In the genomic region with DNA sequence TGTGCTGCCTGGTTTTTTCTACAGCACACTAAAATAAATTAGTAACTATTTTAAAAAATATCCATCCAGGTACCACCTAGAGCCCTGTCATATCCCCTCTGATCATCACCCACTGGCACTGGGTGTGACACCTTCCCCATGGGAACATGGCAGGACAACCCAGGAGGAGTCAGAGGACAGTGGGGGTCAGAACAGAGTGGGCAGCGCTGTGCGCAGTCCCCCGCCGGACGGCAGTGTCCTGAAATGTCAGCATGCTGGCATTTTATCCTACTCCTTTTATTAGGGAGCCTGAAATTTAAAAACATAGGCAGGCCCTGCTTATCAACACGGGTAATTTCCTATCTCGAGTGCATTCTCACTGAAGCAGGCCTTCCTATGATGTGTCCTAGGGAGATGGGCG, we compare ENCODE assay signal across 20 cellular contexts. TPM values are rescaled to one million over a fixed set of nuclear protein-coding genes. Genes with fewer than 3 reads are reported as not detected.
A peak's percentile ranks its signal among the peaks of the same experiment; 100 is the strongest.
DNase-seq lines count a peak whose midpoint lies in the region; ATAC-seq, FAIRE-seq and TF ChIP-seq lines count a peak whose summit lies in the region.
"Had no signal": no experiment of that assay in that cellular context is flagged by ENCODE, and none has a peak within 500 bp of the region (broad histone marks: within the 10 kb centered on the region; RNA-seq: fewer than 3 reads in every experiment).

No MANE protein-coding gene starts in this region.

- H3K36me3 ChIP-seq in RWPE2 (ENCODE audit: low read depth) (no peaks in the 10 kb centered on the region), right lobe of liver (no peaks in the 10 kb centered on the region)
- H3K36me3 ChIP-seq: BLaER1 treated with 17β-estradiol and CSF1 and Interleukin-3, amounts not matched to agents 10 nM and 100 nM; HAP-1 had no signal

- ATAC-seq in RWPE2 (ENCODE audit: low read depth): no peak
- ATAC-seq in right lobe of liver: no peak
- no peak for ATAC-seq in GM18858 (IDR thresholded peaks at IDR 0.05; ENCODE audit: unreplicated experiment)

- peaks cover 25% of the 10 kb centered on the region for H3K4me1 ChIP-seq in RWPE2 (ENCODE audit: insufficient read depth, poor library complexity, severe bottlenecking)
- no peaks in the 10 kb centered on the region for H3K4me1 ChIP-seq in right lobe of liver
- H3K4me1 ChIP-seq: HAP-1 had no signal

- no peaks in the 10 kb centered on the region for H3K27me3 ChIP-seq in RWPE2 (ENCODE audit: insufficient read depth, poor library complexity, severe bottlenecking)
- H3K27me3 ChIP-seq in right lobe of liver: no peaks in the 10 kb centered on the region

- H3K4me1 Mint-ChIP-seq in type B pancreatic cell (ENCODE audit: unreplicated experiment): peaks cover 6% of the 10 kb centered on the region

- H3K4me3 ChIP-seq in RWPE2 (ENCODE audit: severe bottlenecking): no peak overlapping the region
- H3K4me3 ChIP-seq in lower leg skin (ENCODE audit: low read depth, poor library complexity, severe bottlenecking): no peak overlapping the region
- no peak overlapping the region for H3K4me3 ChIP-seq in right lobe of liver
- H3K4me3 ChIP-seq: BLaER1 treated with 17β-estradiol and CSF1 and Interleukin-3, amounts not matched to agents 10 nM and 100 nM; GM23248; HAP-1 had no signal

- H3K36me3 Mint-ChIP-seq in type B pancreatic cell: no peaks in the 10 kb centered on the region
- H3K36me3 Mint-ChIP-seq: CD8-positive, alpha-beta memory T cell had no signal

- no peak for TF ChIP-seq POLR2A in lower leg skin (IDR thresholded peaks at IDR 0.05)
- no peak for TF ChIP-seq POLR2A in GM12891 (IDR thresholded peaks at IDR 0.05; ENCODE audit: low read depth, low read length)
- no peak for TF ChIP-seq POLR2A in right lobe of liver (IDR thresholded peaks at IDR 0.05)

- no peak overlapping the region for H3K27ac Mint-ChIP-seq in type B pancreatic cell
- H3K27ac Mint-ChIP-seq: CD8-positive, alpha-beta memory T cell had no signal

- intact Hi-C loops in lower leg skin (cut with DNase I; ENCODE audit: low total_unique reads): no loop called here
- intact Hi-C loops in right lobe of liver (cut with DNase I): loop anchor here in 1 of 2 donors (10.0 kb wide), 1 partner anchor 91 kb away; no protein-coding TSS in a partner anchor

- peaks cover 8% of the 10 kb centered on the region for H3K27me3 Mint-ChIP-seq in type B pancreatic cell

- TF ChIP-seq CTCF in RWPE2 (IDR thresholded peaks at IDR 0.05; ENCODE audit: poor library complexity, severe bottlenecking): no peak
- TF ChIP-seq CTCF in lower leg skin (IDR thresholded peaks at IDR 0.05): no peak
- TF ChIP-seq CTCF in type B pancreatic cell (conservative IDR thresholded peaks at IDR 0.05): no peak
- TF ChIP-seq CTCF in right lobe of liver (IDR thresholded peaks at IDR 0.05): no peak

- H3K27ac ChIP-seq in RWPE2 (ENCODE audit: poor library complexity, severe bottlenecking) (peak overlapping the region; percentile 97), right lobe of liver (no peak overlapping the region)
- H3K27ac ChIP-seq: BLaER1 treated with 17β-estradiol and CSF1 and Interleukin-3, amounts not matched to agents 10 nM and 100 nM; KMS-11 had no signal

- H3K9me3 ChIP-seq in RWPE2 (ENCODE audit: severe bottlenecking) (peaks cover 4% of the 10 kb centered on the region), right lobe of liver (no peaks in the 10 kb centered on the region)
- H3K9me3 ChIP-seq: HAP-1 had no signal

- no peak for FAIRE-seq in GM12891 (lab: Jason Lieb, UNC)

- DNase-seq in activated CD8-positive, alpha-beta memory T cell treated with anti-CD3 and anti-CD28 coated beads for 24 hours: peak; percentile 32
- no peak for DNase-seq in activated CD8-positive, alpha-beta memory T cell treated with anti-CD3 and anti-CD28 coated beads, Interleukin-2, amount 50 U/mL, for 48 hours
- DNase-seq in RWPE2 (ENCODE audit: low spot score): no peak
- peak; percentile 10 to 34 for DNase-seq in lower leg skin (ENCODE audit: low spot score in 2 of 2)
- DNase-seq in type B pancreatic cell (ENCODE audit: extremely low spot score, unreplicated experiment): peak; percentile 47
- DNase-seq in GM12891 (ENCODE audit: insufficient read length, low spot score): no peak
- DNase-seq in right lobe of liver: no peak
- DNase-seq: CD8-positive, alpha-beta memory T cell; DND-41; MV-4-11; NCI-H1417; NCI-H187 treated with DMSO at 0.1 percent for 48 hours; NCI-H524; NCI-H82; OCI-M1 had no signal

- no peaks in the 10 kb centered on the region for H3K9me3 Mint-ChIP-seq in type B pancreatic cell

- WGBS in lower leg skin, 2 donors: 88 to 94% methylated on average over 8 of the region's 8 CpGs
- 93% methylated on average over 5 of the region's 8 CpGs for WGBS in right lobe of liver (ENCODE audit: insufficient coverage, low coverage, low lambda C conversion rate, missing lambda C conversion rate)

- H3K4me3 Mint-ChIP-seq in type B pancreatic cell: no peak overlapping the region
- H3K4me3 Mint-ChIP-seq: CD8-positive, alpha-beta memory T cell had no signal

TF ChIP-seq in GM12891, 5 proteins besides CTCF, POLR2A, EP300 and RAD21:
- TF ChIP-seq SPI1 (IDR thresholded peaks at IDR 0.05; ENCODE audit: low read depth, low read length) (no peak), PAX5 (IDR thresholded peaks at IDR 0.05; ENCODE audit: insufficient read depth, low read length, severe bottlenecking) (no peak), POLR2AphosphoS5 (IDR thresholded peaks at IDR 0.05; ENCODE audit: low read depth, low read length) (no peak), POU2F2 (IDR thresholded peaks at IDR 0.05; ENCODE audit: low read depth, low read length) (no peak), TAF1 (IDR thresholded peaks at IDR 0.05; ENCODE audit: low read depth, low read length) (no peak)

RNA-seq across cellular contexts. Expression of a gene that starts 42.1 kb away (rescaled TPM):
- total RNA-seq in lower leg skin: 100 to 1,000 TPM; 176 to 307 (median 213) TPM
- 42.9 and 102 TPM in 2 replicates for total RNA-seq in type B pancreatic cell (ENCODE audit: low replicate concordance)
- polyA plus RNA-seq in GM12891 (2012; ENCODE audit: low read depth, missing spikeins): 1.6 TPM
- 10 to 100 TPM; 11.9 to 48.5 (median 27.2) TPM for total RNA-seq in right lobe of liver

Comparison
In these comparisons a context has a peak if more than half of its experiments do, and no peak if none do; other contexts are left out.
1. DNase-seq: peak in activated CD8-positive, alpha-beta memory T cell treated with anti-CD3 and anti-CD28 coated beads for 24 hours (single experiment), lower leg skin (2 of 2) and type B pancreatic cell (single experiment); none in activated CD8-positive, alpha-beta memory T cell treated with anti-CD3 and anti-CD28 coated beads, Interleukin-2, amount 50 U/mL, for 48 hours (single experiment), RWPE2 (single experiment), GM12891 (single experiment) and right lobe of liver (0 of 3).